8 cellular contexts compared by ENCODE assay signal in genomic region chr5:1523480-1523792, GRCh38. TPM values are rescaled to one million over a fixed set of nuclear protein-coding genes. Genes with fewer than 3 reads are reported as not detected.
DNase-seq lines count a peak whose midpoint lies in the region; ATAC-seq and TF ChIP-seq lines count a peak whose summit lies in the region.

No MANE protein-coding gene starts in this region.

- peak; percentile 76 for DNase-seq in Right ventricle myocardium inferior (ENCODE audit: missing footprints)
- DNase-seq in Right ventricle myocardium superior = no peak
- peak in 2 of 34 experiments; percentile 20 to 32 for DNase-seq in T-cell
- peak in 1 of 2 donors; percentile 10 for DNase-seq in cardiac muscle cell (ENCODE audit: low read depth in 1 of 2, low spot score in 1 of 2)
- DNase-seq in spleen = peak; percentile 91
- DNase-seq in anterior cingulate cortex (lab: John Stamatoyannopoulos, UW) = no peak
- DNase-seq in stimulated activated CD4-positive, alpha-beta T cell treated with anti-CD3 and anti-CD28 coated beads, Interleukin-15, amount 100 ng/mL, for 24 hours = no peak

- no peak overlapping the region for H3K27ac Mint-ChIP-seq in T-cell

- no peak for TF ChIP-seq POLR2A in spleen (IDR thresholded peaks at IDR 0.05)

- POLR2A ChIA-PET in T-cell (lab: Charles Lee) = interaction anchor here (0.6 to 1.1 kb wide), 2 partner anchors 11 to 21 kb away, joined by 3 read pairs; no protein-coding TSS in a partner anchor

- H3K9me3 ChIP-seq in cardiac muscle cell (ENCODE audit: low read depth) (no peaks in the 10 kb centered on the region), spleen (no peaks in the 10 kb centered on the region)

- H3K4me1 Mint-ChIP-seq in T-cell = peaks cover 14 to 39% (median 32%) of the 10 kb centered on the region in 3 donors

- H3K36me3 Mint-ChIP-seq in T-cell = peaks cover 8% of the 10 kb centered on the region

- intact Hi-C loops in Right ventricle myocardium inferior (cut with DNase I) (no loop called here), Right ventricle myocardium superior (cut with DNase I) (no loop called here), spleen (cut with DNase I; ENCODE audit: low total_unique reads) (no loop called here)

- no peak for TF ChIP-seq CTCF in cardiac muscle cell (IDR thresholded peaks at IDR 0.05; ENCODE audit: low read depth, low read length)
- TF ChIP-seq CTCF in spleen (IDR thresholded peaks at IDR 0.05 in 8 of 11, conservative IDR thresholded peaks at IDR 0.05 in 3 of 11) = no peak

- peak overlapping the region; percentile 68 for H3K4me3 ChIP-seq in cardiac muscle cell
- peak overlapping the region; percentile 64 to 95 (median 84) for H3K4me3 ChIP-seq in spleen

- H3K4me1 ChIP-seq in cardiac muscle cell (ENCODE audit: low read depth) = peaks cover 14% of the 10 kb centered on the region
- peaks cover 24 to 66% (median 61%) of the 10 kb centered on the region in 6 donors for H3K4me1 ChIP-seq in spleen

- CTCF ChIA-PET in T-cell (lab: Charles Lee) = no interaction called here

- H3K36me3 ChIP-seq in cardiac muscle cell (no peaks in the 10 kb centered on the region), spleen (peaks cover 0 to 34% (median 19%) of the 10 kb centered on the region in 6 donors)

- H3K9me3 Mint-ChIP-seq in T-cell = no peaks in the 10 kb centered on the region

- no peak for ATAC-seq in Right ventricle myocardium inferior
- ATAC-seq in Right ventricle myocardium superior (ENCODE audit: poor library complexity) = no peak
- ATAC-seq in HG02970 (IDR thresholded peaks at IDR 0.05; ENCODE audit: low FRiP score, unreplicated experiment) = peak; percentile 34
- ATAC-seq in T-cell (replicated peaks in 1 of 4) = peak; percentile 59 to 71 (median 66)

- H3K27me3 ChIP-seq in cardiac muscle cell (no peaks in the 10 kb centered on the region), spleen (replicated peaks in 1 of 7) (no peaks in the 10 kb centered on the region)

- WGBS in spleen, 5 donors = 0 to 1% (median 1%) methylated on average over 6 to 48 of the region's 48 CpGs

- H3K27ac ChIP-seq in cardiac muscle cell = no peak overlapping the region
- H3K27ac ChIP-seq in spleen = peak overlapping the region; percentile 27 to 99 (median 97)

- no peaks in the 10 kb centered on the region for H3K27me3 Mint-ChIP-seq in T-cell

- H3K4me3 Mint-ChIP-seq in T-cell = peak overlapping the region; percentile 45 to 85 (median 52)

RNA-seq across cellular contexts. Expression of gene LPCAT1, which starts 0.3 kb away (rescaled TPM):
- total RNA-seq in Right ventricle myocardium inferior = 13.4 TPM
- total RNA-seq in Right ventricle myocardium superior = 11.5 TPM
- total RNA-seq in T-cell = 10 to 100 TPM; 27.9 to 57.7 (median 50.3) TPM
- 48.5 and 57.3 TPM in 2 replicates for total RNA-seq in cardiac muscle cell
- polyA plus RNA-seq in cardiac muscle cell = 48.8 and 57.3 TPM in 2 replicates
- total RNA-seq in spleen = 100 to 1,000 TPM; 126 to 322 (median 223) TPM
- polyA plus RNA-seq in spleen = 100 to 1,000 TPM in 1 of 3 donors, 10 to 100 TPM in 2; 52.2 to 123 (median 94.8) TPM

Comparison
In these comparisons a context has a peak if more than half of its experiments do, and no peak if none do; other contexts are left out.
1. DNase-seq: peak in Right ventricle myocardium inferior (single experiment) and spleen (single experiment); none in Right ventricle myocardium superior (single experiment), anterior cingulate cortex (0 of 58) and stimulated activated CD4-positive, alpha-beta T cell treated with anti-CD3 and anti-CD28 coated beads, Interleukin-15, amount 100 ng/mL, for 24 hours (single experiment).
2. ATAC-seq: peak in HG02970 (single experiment) and T-cell (4 of 4); none in Right ventricle myocardium inferior (single experiment) and Right ventricle myocardium superior (single experiment).